ENCODE assay signal across 15 cellular contexts in genomic region chr2:61435291-61435690, GRCh38.
"Had no signal": no experiment of that assay in that cellular context is flagged by ENCODE, and none has a peak within 500 bp of the region (broad histone marks: within the 10 kb centered on the region; RNA-seq: fewer than 3 reads in every experiment).

No MANE protein-coding gene starts in this region.

- H3K9me3 ChIP-seq: transverse colon had no signal

- H3K27ac ChIP-seq: adrenal gland, hepatocyte had no signal

- H3K4me2 ChIP-seq: hepatocyte, smooth muscle cell had no signal

- H3K27ac Mint-ChIP-seq: activated T-helper 1 cell treated with anti-CD3 and anti-CD28 coated beads, Interleukin-12 subunit alpha, Interleukin-12 subunit beta, Interleukin-2, Interleukin-4 antibody, amounts not matched to agents 30 ng/mL and 10 ng/mL and 1 ng/mL, durations not matched to agents 14 hours and 24 hours and 36 hours had no signal

- H3K4me3 ChIP-seq: adrenal gland, hepatocyte, smooth muscle cell had no signal

- H3K36me3 ChIP-seq: adrenal gland, transverse colon had no signal

- H3K27me3 ChIP-seq: adrenal gland, hepatocyte, transverse colon had no signal

- DNase-seq: activated CD4-positive, CD25-positive, alpha-beta regulatory T cell treated with anti-CD3 and anti-CD28 coated beads, Interleukin-2, amount 50 U/mL, for 72 hours; activated CD8-positive, alpha-beta memory T cell treated with anti-CD3 and anti-CD28 coated beads, Interleukin-2, amount 50 U/mL, for 4 hours; activated CD8-positive, alpha-beta T cell treated with anti-CD3 and anti-CD28 coated beads for 36 hours; activated naive CD4-positive, alpha-beta T cell; central memory CD4-positive, alpha-beta T cell; cortex of kidney; effector CD8-positive, alpha-beta T cell; posterior cingulate gyrus; right cardiac atrium; transverse colon had no signal

- H3K27me3 Mint-ChIP-seq: activated CD8-positive, alpha-beta T cell treated with anti-CD3 and anti-CD28 coated beads for 36 hours had no signal

- H3K4me3 Mint-ChIP-seq: activated CD8-positive, alpha-beta T cell treated with anti-CD3 and anti-CD28 coated beads for 36 hours; activated T-helper 1 cell treated with anti-CD3 and anti-CD28 coated beads, Interleukin-12 subunit alpha, Interleukin-12 subunit beta, Interleukin-2, Interleukin-4 antibody, amounts not matched to agents 30 ng/mL and 10 ng/mL and 1 ng/mL, durations not matched to agents 14 hours and 24 hours and 36 hours had no signal

- H2AFZ ChIP-seq: hepatocyte had no signal

- ATAC-seq: activated CD8-positive, alpha-beta T cell treated with anti-CD3 and anti-CD28 coated beads for 36 hours; right cardiac atrium; SK-N-SH treated with all-trans-retinoic acid at 6 μM for 48 hours had no signal
